ENCODE assay signal across 24 cellular contexts in genomic region chr4:124918559-124919122, GRCh38.
A peak's percentile ranks its signal among the peaks of the same experiment; 100 is the strongest.
DNase-seq lines count a peak whose midpoint lies in the region; FAIRE-seq and TF ChIP-seq lines count a peak whose summit lies in the region.
"Had no signal": no experiment of that assay in that cellular context is flagged by ENCODE, and none has a peak within 500 bp of the region (broad histone marks: within the 10 kb centered on the region; RNA-seq: fewer than 3 reads in every experiment).

No MANE protein-coding gene starts in this region.

- no peaks in the 10 kb centered on the region for H3F3A ChIP-seq in SK-N-SH (replicated peaks; ENCODE audit: insufficient read depth)

- H2AFZ ChIP-seq in SK-N-SH (ENCODE audit: low read depth) (peak overlapping the region; percentile 72; the same call in 1 of the 2 replicates), keratinocyte (ENCODE audit: control insufficient read depth, low read length) (no peak overlapping the region), hepatocyte (no peak overlapping the region)

- POLR2A ChIA-PET in SK-N-SH (lab: Yijun Ruan, JAX), result no interaction called here
- POLR2A ChIA-PET in GM10248 (lab: Yijun Ruan, JAX), result no interaction called here

- DNase-seq in AG10803 (ENCODE audit: low read depth), result peak; percentile 17
- DNase-seq in SK-N-SH, result no peak
- DNase-seq in fibroblast of gingiva (ENCODE audit: low read depth), result peak; percentile 23
- DNase-seq in keratinocyte (ENCODE audit: low read depth, low spot score), result no peak
- no peak for DNase-seq in hepatocyte (ENCODE audit: low spot score)
- DNase-seq in NCI-H524 treated with DMSO at 0.1 percent for 48 hours (lab: John Stamatoyannopoulos, UW), result no peak
- no peak for DNase-seq in MV-4-11 (lab: John Stamatoyannopoulos, UW)
- no peak for DNase-seq in GM10248 (ENCODE audit: extremely low spot score)
- DNase-seq: AML-193; BE2C; CD4-positive, alpha-beta T cell; CD8-positive, alpha-beta memory T cell; DMS 273 treated with DMSO at 0.1 percent for 48 hours; DMS79; EL; GDM1; GOT3; HFFc6 had no signal

- H3K4me1 ChIP-seq in SK-N-SH (ENCODE audit: control insufficient read depth in 1 of 2, insufficient read depth in 2 of 2, low read depth in 1 of 2, low read length in 1 of 2), result no peaks in the 10 kb centered on the region
- H3K4me1 ChIP-seq in keratinocyte (ENCODE audit: control insufficient read depth, extremely low read depth, insufficient read depth, low read length), result peaks cover 6% of the 10 kb centered on the region
- no peaks in the 10 kb centered on the region for H3K4me1 ChIP-seq in hepatocyte (ENCODE audit: insufficient read depth)
- H3K4me1 ChIP-seq: BE2C; BLaER1 treated with 17β-estradiol and CSF1 and Interleukin-3, amounts not matched to agents 10 nM and 100 nM; HAP-1 had no signal

- H3K79me2 ChIP-seq in SK-N-SH (ENCODE audit: insufficient read depth), result no peaks in the 10 kb centered on the region
- H3K79me2 ChIP-seq in keratinocyte (ENCODE audit: control insufficient read depth, insufficient read depth, low read length), result no peaks in the 10 kb centered on the region
- no peaks in the 10 kb centered on the region for H3K79me2 ChIP-seq in hepatocyte

- no peak for TF ChIP-seq RAD21 in SK-N-SH (IDR thresholded peaks at IDR 0.05; ENCODE audit: low read length)

- no peak for TF ChIP-seq CTCF in AG10803 (conservative IDR thresholded peaks at IDR 0.05; ENCODE audit: low read length)
- TF ChIP-seq CTCF in SK-N-SH (IDR thresholded peaks at IDR 0.05), result no peak
- TF ChIP-seq CTCF in keratinocyte (optimal IDR thresholded peaks at IDR 0.05 in 1 of 3, IDR thresholded peaks at IDR 0.05 in 1 of 3, conservative IDR thresholded peaks at IDR 0.05 in 1 of 3; ENCODE audit: extremely low read depth in 1 of 3, insufficient read depth in 2 of 3, low read length in 3 of 3), result no peak
- no peak for TF ChIP-seq CTCF in hepatocyte (IDR thresholded peaks at IDR 0.05; ENCODE audit: poor library complexity)
- TF ChIP-seq CTCF in GM10248 (IDR thresholded peaks at IDR 0.05; ENCODE audit: control extremely low read depth, extremely low read depth, low read depth, missing control alignments), result no peak

- no peaks in the 10 kb centered on the region for H3K9me3 ChIP-seq in SK-N-SH
- H3K9me3 ChIP-seq in keratinocyte (ENCODE audit: control insufficient read depth, low read depth, low read length), result no peaks in the 10 kb centered on the region
- no peaks in the 10 kb centered on the region for H3K9me3 ChIP-seq in hepatocyte (ENCODE audit: low read depth)
- H3K9me3 ChIP-seq: BE2C, HAP-1 had no signal

- H3K4me3 ChIP-seq in AG10803 (ENCODE audit: low read length), result no peak overlapping the region
- H3K4me3 ChIP-seq in SK-N-SH (ENCODE audit: low read depth in 2 of 2, low read length in 1 of 2), result no peak overlapping the region
- no peak overlapping the region for H3K4me3 ChIP-seq in keratinocyte (ENCODE audit: control insufficient read depth in 2 of 3, extremely low read depth in 1 of 3, insufficient read depth in 2 of 3, low read depth in 1 of 3, low read length in 3 of 3)
- H3K4me3 ChIP-seq in hepatocyte, result no peak overlapping the region
- H3K4me3 ChIP-seq: BLaER1 treated with 17β-estradiol and CSF1 and Interleukin-3, amounts not matched to agents 10 nM and 100 nM; HAP-1 had no signal

- no peak overlapping the region for H3K9ac ChIP-seq in SK-N-SH
- no peak overlapping the region for H3K9ac ChIP-seq in keratinocyte (ENCODE audit: control insufficient read depth, extremely low read depth, insufficient read depth, low read length)
- H3K9ac ChIP-seq: BLaER1 treated with 17β-estradiol and CSF1 and Interleukin-3, amounts not matched to agents 10 nM and 100 nM had no signal

- 44% methylated on average over 3 of the region's 3 CpGs for WGBS in SK-N-SH (ENCODE audit: low lambda C conversion rate)
- WGBS in hepatocyte (ENCODE audit: low lambda C conversion rate, missing lambda C conversion rate), result 92% methylated on average over 3 of the region's 3 CpGs

- CTCF ChIA-PET in SK-N-SH (lab: Yijun Ruan, JAX), result no interaction called here
- CTCF ChIA-PET in GM10248 (lab: Yijun Ruan, JAX), result interaction anchor here (1.2 to 1.6 kb wide), 3 partner anchors 9 to 17 kb away, joined by 4 read pairs; no protein-coding TSS in a partner anchor

- H3K9me2 ChIP-seq in SK-N-SH, result no peaks in the 10 kb centered on the region
- H3K9me2 ChIP-seq in hepatocyte (replicated peaks; ENCODE audit: insufficient read depth), result no peaks in the 10 kb centered on the region

- no peak for TF ChIP-seq EP300 in SK-N-SH (IDR thresholded peaks at IDR 0.05; ENCODE audit: borderline replicate concordance in 1 of 2, low read depth in 1 of 2, low read length in 1 of 2)

- H3K9me1 ChIP-seq in keratinocyte (ENCODE audit: control insufficient read depth, extremely low read depth, insufficient read depth, low read length), result no peaks in the 10 kb centered on the region

- H3K36me3 ChIP-seq in SK-N-SH (replicated peaks in 1 of 2; ENCODE audit: control insufficient read depth in 1 of 2, insufficient read depth in 2 of 2, low read length in 1 of 2), result no peaks in the 10 kb centered on the region
- no peaks in the 10 kb centered on the region for H3K36me3 ChIP-seq in keratinocyte (ENCODE audit: control insufficient read depth in 2 of 2, extremely low read depth in 1 of 2, insufficient read depth in 2 of 2, low read length in 2 of 2)
- H3K36me3 ChIP-seq in hepatocyte (replicated peaks; ENCODE audit: insufficient read depth, low read depth), result no peaks in the 10 kb centered on the region
- H3K36me3 ChIP-seq: BE2C; BLaER1 treated with 17β-estradiol and CSF1 and Interleukin-3, amounts not matched to agents 10 nM and 100 nM; HAP-1 had no signal

- H3K27me3 ChIP-seq in SK-N-SH (ENCODE audit: insufficient read depth), result no peaks in the 10 kb centered on the region
- no peaks in the 10 kb centered on the region for H3K27me3 ChIP-seq in keratinocyte (ENCODE audit: control insufficient read depth, extremely low read depth, insufficient read depth, low read length)
- H3K27me3 ChIP-seq in hepatocyte, result no peaks in the 10 kb centered on the region
- H3K27me3 ChIP-seq: BE2C; BLaER1 treated with 17β-estradiol and CSF1 and Interleukin-3, amounts not matched to agents 10 nM and 100 nM had no signal

- dilution Hi-C loops in keratinocyte (cut with MboI; ENCODE audit: extremely low pct_ligation_motif_present, low sequenced_read_pairs), result no loop called here

- H3K27ac ChIP-seq in SK-N-SH (ENCODE audit: low read depth in 2 of 2, low read length in 1 of 2) (no peak overlapping the region), keratinocyte (ENCODE audit: control insufficient read depth, insufficient read depth, low read length) (no peak overlapping the region), hepatocyte (no peak overlapping the region)
- H3K27ac ChIP-seq: BLaER1 treated with 17β-estradiol and CSF1 and Interleukin-3, amounts not matched to agents 10 nM and 100 nM had no signal

- peak; percentile 73 for FAIRE-seq in keratinocyte (lab: Jason Lieb, UNC)
- FAIRE-seq: D721Med, GM12891, GM18507, H54 had no signal

- no peaks in the 10 kb centered on the region for H4K20me1 ChIP-seq in SK-N-SH (ENCODE audit: insufficient read depth)
- no peaks in the 10 kb centered on the region for H4K20me1 ChIP-seq in keratinocyte (ENCODE audit: control insufficient read depth, extremely low read depth, insufficient read depth, low read length)
- H4K20me1 ChIP-seq in hepatocyte (ENCODE audit: insufficient read depth, poor library complexity, severe bottlenecking), result no peaks in the 10 kb centered on the region
- H4K20me1 ChIP-seq: BLaER1 treated with 17β-estradiol and CSF1 and Interleukin-3, amounts not matched to agents 10 nM and 100 nM had no signal

- H3K4me2 ChIP-seq in SK-N-SH (no peak overlapping the region), keratinocyte (ENCODE audit: control insufficient read depth, extremely low read depth, insufficient read depth, low read depth, low read length) (no peak overlapping the region), hepatocyte (no peak overlapping the region)
- H3K4me2 ChIP-seq: BLaER1 treated with 17β-estradiol and CSF1 and Interleukin-3, amounts not matched to agents 10 nM and 100 nM had no signal

TF ChIP-seq in SK-N-SH, 30 proteins besides CTCF, POLR2A, EP300 and RAD21:
- TF ChIP-seq NFIC (IDR thresholded peaks at IDR 0.05; ENCODE audit: borderline replicate concordance) (peak; percentile 21; the same call in 1 of the 2 replicates), RCOR1 (IDR thresholded peaks at IDR 0.05; ENCODE audit: low read length) (no peak), PBX3 (IDR thresholded peaks at IDR 0.05) (no peak), TCF12 (IDR thresholded peaks at IDR 0.05) (peak; percentile 70)

Comparison
In these comparisons a context has a peak if more than half of its experiments do, and no peak if none do; other contexts are left out.
1. DNase-seq: peak in AG10803 (single experiment) and fibroblast of gingiva (single experiment); none in SK-N-SH (single experiment), keratinocyte (single experiment), hepatocyte (single experiment), NCI-H524 treated with DMSO at 0.1 percent for 48 hours (single experiment), MV-4-11 (single experiment) and GM10248 (single experiment).